Comparison of ENCODE assay signal across 14 cellular contexts in genomic region chr2:176174382-176174834, GRCh38. TPM values are rescaled to one million over a fixed set of nuclear protein-coding genes. Genes with fewer than 3 reads are reported as not detected.
DNase-seq lines count a peak whose midpoint lies in the region; ATAC-seq and TF ChIP-seq lines count a peak whose summit lies in the region.
"Had no signal": no experiment of that assay in that cellular context is flagged by ENCODE, and none has a peak within 500 bp of the region (broad histone marks: within the 10 kb centered on the region; RNA-seq: fewer than 3 reads in every experiment).

No MANE protein-coding gene starts in this region.

- TF ChIP-seq CTCF in foreskin keratinocyte (conservative IDR thresholded peaks at IDR 0.05) (no peak), progenitor cell of endocrine pancreas (IDR thresholded peaks at IDR 0.05; ENCODE audit: unreplicated experiment) (no peak), chondrocyte (IDR thresholded peaks at IDR 0.05) (no peak)

- no peaks in the 10 kb centered on the region for H3K4me1 ChIP-seq in foreskin keratinocyte

- CTCF ChIA-PET in HEK293T (lab: Yijun Ruan, JAX), result interaction anchor here (1.6 to 2.3 kb wide), 2 partner anchors 13 to 34 kb away, joined by 3 to 9 read pairs; no protein-coding TSS in a partner anchor

- H3K27ac ChIP-seq in foreskin keratinocyte, result no peak overlapping the region
- H3K27ac ChIP-seq: spleen had no signal

- peak; percentile 5 for ATAC-seq in foreskin keratinocyte

- H3K27me3 Mint-ChIP-seq in progenitor cell of endocrine pancreas, result peaks cover 98% of the 10 kb centered on the region
- peaks cover 83% of the 10 kb centered on the region for H3K27me3 Mint-ChIP-seq in chondrocyte (ENCODE audit: low read depth)

- peak overlapping the region; percentile 52 for H3K27ac Mint-ChIP-seq in progenitor cell of endocrine pancreas
- H3K27ac Mint-ChIP-seq in chondrocyte (ENCODE audit: unreplicated experiment), result no peak overlapping the region
- H3K27ac Mint-ChIP-seq: CD4-positive, alpha-beta T cell had no signal

- DNase-seq in HEK293T (ENCODE audit: extremely low spot score) (peak; percentile 51), OCI-M1 (lab: John Stamatoyannopoulos, UW) (peak; percentile 22), foreskin keratinocyte (no peak), progenitor cell of endocrine pancreas (ENCODE audit: low spot score, unreplicated experiment) (no peak), chondrocyte (ENCODE audit: low spot score) (no peak), D341Med (ENCODE audit: low spot score) (no peak)
- DNase-seq in activated CD4-positive, alpha-beta T cell treated with anti-CD3 and anti-CD28 coated beads for 4 hours, result no peak
- no peak for DNase-seq in stimulated activated CD4-positive, alpha-beta T cell treated with anti-CD3 and anti-CD28 coated beads, Interleukin-2, amount 100 ng/mL, for 48 hours
- DNase-seq: activated CD4-positive, alpha-beta T cell treated with anti-CD3 and anti-CD28 coated beads, Interleukin-2, amount 50 U/mL, for 48 hours; CD4-positive, alpha-beta T cell; Kasumi-1; spleen had no signal

- POLR2A ChIA-PET in HEK293T (lab: Yijun Ruan, JAX), result interaction anchor here (0.7 to 1.9 kb wide), 8 partner anchors 9 to 277 kb away, joined by 3 to 11 read pairs (median 5); no protein-coding TSS in a partner anchor

- H3K4me1 Mint-ChIP-seq in progenitor cell of endocrine pancreas (ENCODE audit: low read depth), result peaks cover 12% of the 10 kb centered on the region
- no peaks in the 10 kb centered on the region for H3K4me1 Mint-ChIP-seq in chondrocyte (ENCODE audit: low read depth)

- H3K27me3 ChIP-seq in foreskin keratinocyte, result peaks cover 99% of the 10 kb centered on the region

- H3K36me3 Mint-ChIP-seq in progenitor cell of endocrine pancreas (ENCODE audit: insufficient read depth), result no peaks in the 10 kb centered on the region
- H3K36me3 Mint-ChIP-seq in chondrocyte (ENCODE audit: low read depth), result peaks cover 6% of the 10 kb centered on the region

- H3K4me3 Mint-ChIP-seq in progenitor cell of endocrine pancreas (ENCODE audit: low read depth) (no peak overlapping the region), chondrocyte (ENCODE audit: unreplicated experiment) (no peak overlapping the region)

- no peaks in the 10 kb centered on the region for H3K9me3 Mint-ChIP-seq in progenitor cell of endocrine pancreas (ENCODE audit: low read depth)
- H3K9me3 Mint-ChIP-seq in chondrocyte (ENCODE audit: low read depth), result peaks cover 5% of the 10 kb centered on the region
- H3K9me3 Mint-ChIP-seq: activated naive CD4-positive, alpha-beta T cell treated with anti-CD3 and anti-CD28 coated beads, Interleukin-2, amount 50 U/mL, for 72 hours; CD4-positive, alpha-beta T cell had no signal

TF ChIP-seq in HEK293T, 16 proteins besides CTCF, POLR2A, EP300 and RAD21:
- TF ChIP-seq LEF1 (IDR thresholded peaks at IDR 0.05; ENCODE audit: borderline replicate concordance), result no peak
- peak; percentile 56; the same call in 1 of the 2 replicates for TF ChIP-seq PKNOX1 (IDR thresholded peaks at IDR 0.05)

RNA-seq across cellular contexts. Expression of gene HOXD1, which starts 14.1 kb away (rescaled TPM):
- total RNA-seq in foreskin keratinocyte (not detected in 2 replicates), progenitor cell of endocrine pancreas (0.16 TPM in 1 of 2 replicates, not detected in the other), chondrocyte (not detected in 3 replicates)
- polyA plus RNA-seq in foreskin keratinocyte, result 0.04 TPM in 1 of 2 replicates, not detected in the other
- total RNA-seq: activated naive CD4-positive, alpha-beta T cell treated with anti-CD3 and anti-CD28 coated beads, Interleukin-2, amount 50 U/mL, for 72 hours; CD4-positive, alpha-beta T cell; myocyte had no signal

RNA-seq across cellular contexts. Expression of gene HOXD3, which starts 17.3 kb away (rescaled TPM):
- total RNA-seq in foreskin keratinocyte (0.32 and 1.2 TPM in 2 replicates), progenitor cell of endocrine pancreas (not detected in 2 replicates), chondrocyte (not detected in 3 replicates)
- 0.23 and 0.45 TPM in 2 replicates for polyA plus RNA-seq in foreskin keratinocyte
- total RNA-seq: activated naive CD4-positive, alpha-beta T cell treated with anti-CD3 and anti-CD28 coated beads, Interleukin-2, amount 50 U/mL, for 72 hours; CD4-positive, alpha-beta T cell; myocyte had no signal

RNA-seq across cellular contexts. Expression of gene HOXD4, which starts 23.1 kb away (rescaled TPM):
- 0.32 and 0.82 TPM in 2 replicates for total RNA-seq in foreskin keratinocyte
- 0.39 and 0.83 TPM in 2 replicates for polyA plus RNA-seq in foreskin keratinocyte
- total RNA-seq in progenitor cell of endocrine pancreas, result not detected in 2 replicates
- total RNA-seq in chondrocyte, result not detected in 3 replicates
- total RNA-seq: activated naive CD4-positive, alpha-beta T cell treated with anti-CD3 and anti-CD28 coated beads, Interleukin-2, amount 50 U/mL, for 72 hours; CD4-positive, alpha-beta T cell; myocyte had no signal

RNA-seq across cellular contexts. Expression of gene HOXD8, which starts 44.9 kb away (rescaled TPM):
- total RNA-seq in foreskin keratinocyte, result 6.5 and 10.8 TPM in 2 replicates
- 7.0 and 9.7 TPM in 2 replicates for polyA plus RNA-seq in foreskin keratinocyte
- total RNA-seq in progenitor cell of endocrine pancreas, result not detected in 2 replicates
- total RNA-seq in chondrocyte, result not detected in 3 replicates
- total RNA-seq: activated naive CD4-positive, alpha-beta T cell treated with anti-CD3 and anti-CD28 coated beads, Interleukin-2, amount 50 U/mL, for 72 hours; CD4-positive, alpha-beta T cell had no signal

RNA-seq across cellular contexts. Expression of gene HOXD9, which starts 51.9 kb away (rescaled TPM):
- 0.14 and 0.37 TPM in 2 replicates for total RNA-seq in foreskin keratinocyte
- polyA plus RNA-seq in foreskin keratinocyte, result 0.21 and 0.47 TPM in 2 replicates
- not detected in 2 replicates for total RNA-seq in progenitor cell of endocrine pancreas
- not detected in 3 replicates for total RNA-seq in chondrocyte
- total RNA-seq: activated naive CD4-positive, alpha-beta T cell treated with anti-CD3 and anti-CD28 coated beads, Interleukin-2, amount 50 U/mL, for 72 hours; CD4-positive, alpha-beta T cell had no signal

Comparison
In these comparisons a context has a peak if more than half of its experiments do, and no peak if none do; other contexts are left out.
1. DNase-seq: peak in HEK293T (single experiment) and OCI-M1 (single experiment); none in foreskin keratinocyte (0 of 2), progenitor cell of endocrine pancreas (single experiment), activated CD4-positive, alpha-beta T cell treated with anti-CD3 and anti-CD28 coated beads for 4 hours (0 of 2), stimulated activated CD4-positive, alpha-beta T cell treated with anti-CD3 and anti-CD28 coated beads, Interleukin-2, amount 100 ng/mL, for 48 hours (0 of 2), chondrocyte (single experiment) and D341Med (single experiment).